ENCODE assay signal across 21 cellular contexts in genomic region chr10:130577039-130577438, GRCh38.
A peak's percentile ranks its signal among the peaks of the same experiment; 100 is the strongest.
DNase-seq lines count a peak whose midpoint lies in the region; ATAC-seq, FAIRE-seq and TF ChIP-seq lines count a peak whose summit lies in the region.
"Had no signal": no experiment of that assay in that cellular context is flagged by ENCODE, and none has a peak within 500 bp of the region (broad histone marks: within the 10 kb centered on the region; RNA-seq: fewer than 3 reads in every experiment).

No MANE protein-coding gene starts in this region.

- peak overlapping the region; percentile 72; the same call in 1 of the 2 replicates for H2BK15ac ChIP-seq in H1 (ENCODE audit: low read length)
- H2BK15ac ChIP-seq in mesendoderm (replicated peaks; ENCODE audit: low read depth) = no peak overlapping the region

- H3K4ac ChIP-seq in H1 (replicated peaks; ENCODE audit: insufficient read length, low read depth, low read length) (no peak overlapping the region), mesendoderm (ENCODE audit: low read depth, low read length) (no peak overlapping the region)

- POLR2A ChIA-PET in H1 (lab: Charles Lee; ENCODE audit: partially characterized antibody) = no interaction called here

- no peak overlapping the region for H2AK5ac ChIP-seq in H1 (ENCODE audit: low read depth, low read length)
- H2AK5ac ChIP-seq in mesendoderm (ENCODE audit: low read length) = no peak overlapping the region

- H2BK120ac ChIP-seq in H1 (replicated peaks; ENCODE audit: low read depth, low read length) = no peak overlapping the region
- H2BK120ac ChIP-seq in mesendoderm (ENCODE audit: low read depth, low read length) = no peak overlapping the region

- DNase-seq in H1 (ENCODE audit: low read depth in 1 of 2, low spot score in 2 of 2) = no peak
- peak; percentile 9 for DNase-seq in lung (ENCODE audit: low spot score)
- peak; percentile 12 to 29 for DNase-seq in vagina (ENCODE audit: extremely low spot score in 2 of 2)
- no peak for DNase-seq in stimulated activated CD4-positive, alpha-beta T cell treated with anti-CD3 and anti-CD28 coated beads, Interleukin-4, amount 100 ng/mL, for 4 hours
- DNase-seq in mesendoderm = no peak
- DNase-seq: AML-193; Caco-2; Calu3; CD4-positive, alpha-beta T cell; CD8-positive, alpha-beta T cell; DMS79 treated with DMSO at 0.1 percent for 48 hours; GF-D8 had no signal

- no peak overlapping the region for H3K18ac ChIP-seq in H1 (ENCODE audit: extremely low read depth, low read length)
- H3K18ac ChIP-seq in mesendoderm (ENCODE audit: low read length) = no peak overlapping the region

- ATAC-seq in lung (ENCODE audit: insufficient read depth, low FRiP score) = no peak
- no peak for ATAC-seq in HG03442 (IDR thresholded peaks at IDR 0.05; ENCODE audit: unreplicated experiment)
- ATAC-seq: A549; CD8-positive, alpha-beta T cell had no signal

- H4K5ac ChIP-seq in H1 (ENCODE audit: insufficient read length, low read depth, low read length) = no peak overlapping the region
- no peak overlapping the region for H4K5ac ChIP-seq in mesendoderm (ENCODE audit: low read length)

- H3K27ac ChIP-seq in BLaER1 (no peak overlapping the region), H1 (ENCODE audit: low read depth, low read length) (no peak overlapping the region), lung (ENCODE audit: low read depth in 1 of 2, low read length in 1 of 2) (no peak overlapping the region), vagina (no peak overlapping the region), mesendoderm (ENCODE audit: low read depth, low read length) (no peak overlapping the region)
- H3K27ac ChIP-seq: 22Rv1, A549, C4-2B had no signal

- no peaks in the 10 kb centered on the region for H3K9me3 ChIP-seq in BLaER1
- no peaks in the 10 kb centered on the region for H3K9me3 ChIP-seq in H1 (ENCODE audit: insufficient read depth in 2 of 2, low read depth in 1 of 2, low read length in 1 of 2)
- peaks cover 0 to 8% of the 10 kb centered on the region in 2 donors for H3K9me3 ChIP-seq in lung (ENCODE audit: control insufficient read depth in 2 of 2, insufficient read depth in 1 of 2, low read length in 1 of 2)
- no peaks in the 10 kb centered on the region for H3K9me3 ChIP-seq in vagina
- H3K9me3 ChIP-seq: A549, Caco-2 had no signal

- TF ChIP-seq CTCF in H1 (IDR thresholded peaks at IDR 0.05; ENCODE audit: control extremely low read depth in 1 of 3, insufficient read depth in 1 of 3, low read depth in 1 of 3, low read length in 3 of 3) (no peak), lung (IDR thresholded peaks at IDR 0.05; ENCODE audit: control extremely low read depth, extremely low read depth) (no peak), vagina (IDR thresholded peaks at IDR 0.05) (no peak)

- H3K23me2 ChIP-seq in H1 (ENCODE audit: low read depth, low read length) = no peaks in the 10 kb centered on the region

- peaks cover 79% of the 10 kb centered on the region for H3K4me1 ChIP-seq in BLaER1
- no peaks in the 10 kb centered on the region for H3K4me1 ChIP-seq in H1 (replicated peaks in 1 of 4; ENCODE audit: control insufficient read depth in 3 of 4, insufficient read depth in 4 of 4, low read length in 3 of 4)
- no peaks in the 10 kb centered on the region for H3K4me1 ChIP-seq in lung (ENCODE audit: control insufficient read depth in 2 of 2, insufficient read depth in 2 of 2, low read length in 2 of 2)
- no peaks in the 10 kb centered on the region for H3K4me1 ChIP-seq in vagina
- no peaks in the 10 kb centered on the region for H3K4me1 ChIP-seq in mesendoderm (ENCODE audit: control insufficient read depth, low read depth, low read length)
- H3K4me1 ChIP-seq: A549, Caco-2 had no signal

- TF ChIP-seq RAD21 in H1 (IDR thresholded peaks at IDR 0.05 in 1 of 2, conservative IDR thresholded peaks at IDR 0.05 in 1 of 2; ENCODE audit: low read depth in 2 of 2, low read length in 2 of 2) = no peak

- H3K79me2 ChIP-seq in H1 (ENCODE audit: control insufficient read depth in 1 of 2, insufficient read depth in 2 of 2, low read length in 2 of 2) = no peaks in the 10 kb centered on the region
- no peaks in the 10 kb centered on the region for H3K79me2 ChIP-seq in mesendoderm (ENCODE audit: control insufficient read depth, insufficient read depth, low read length)

- H3K14ac ChIP-seq in H1 (ENCODE audit: insufficient read length) = no peak overlapping the region

- H2AFZ ChIP-seq in H1 (ENCODE audit: low read length) = no peak overlapping the region

- H4K20me1 ChIP-seq in BLaER1 (no peaks in the 10 kb centered on the region), H1 (replicated peaks in 1 of 2; ENCODE audit: control insufficient read depth in 1 of 2, insufficient read depth in 2 of 2, low read length in 2 of 2) (no peaks in the 10 kb centered on the region)

- TF ChIP-seq POLR2A in H1 (IDR thresholded peaks at IDR 0.05; ENCODE audit: control extremely low read depth in 1 of 2, low read depth in 2 of 2, low read length in 2 of 2) (no peak), vagina (IDR thresholded peaks at IDR 0.05) (no peak)

- intact Hi-C loops in vagina (cut with DNase I) = no loop called here

- H3K27me3 ChIP-seq in BLaER1 (no peaks in the 10 kb centered on the region), H1 (replicated peaks in 1 of 4; ENCODE audit: control insufficient read depth in 3 of 4, extremely low read depth in 1 of 4, insufficient read depth in 3 of 4, low read length in 3 of 4) (no peaks in the 10 kb centered on the region), lung (ENCODE audit: control insufficient read depth, insufficient read depth) (no peaks in the 10 kb centered on the region), vagina (no peaks in the 10 kb centered on the region), mesendoderm (ENCODE audit: insufficient read depth, low read length, poor library complexity) (no peaks in the 10 kb centered on the region)

- peak overlapping the region; percentile 50 for H3K4me2 ChIP-seq in BLaER1
- no peak overlapping the region for H3K4me2 ChIP-seq in H1 (ENCODE audit: insufficient read depth in 1 of 2, low read depth in 2 of 2, low read length in 2 of 2)
- no peak overlapping the region for H3K4me2 ChIP-seq in mesendoderm (ENCODE audit: low read length)
- H3K4me2 ChIP-seq: A549 had no signal

- H4K91ac ChIP-seq in H1 (replicated peaks; ENCODE audit: insufficient read length, low read length) = no peak overlapping the region

- H3K9ac ChIP-seq in BLaER1 (no peak overlapping the region), H1 (replicated peaks in 1 of 4; ENCODE audit: extremely low read depth in 1 of 4, low read depth in 3 of 4, low read length in 3 of 4) (no peak overlapping the region), mesendoderm (ENCODE audit: low read length) (no peak overlapping the region)

- H3K36me3 ChIP-seq in BLaER1 = no peaks in the 10 kb centered on the region
- H3K36me3 ChIP-seq in H1 (ENCODE audit: control insufficient read depth in 2 of 4, insufficient read depth in 4 of 4, low read length in 3 of 4) = no peaks in the 10 kb centered on the region
- H3K36me3 ChIP-seq in lung (ENCODE audit: control insufficient read depth in 2 of 2, insufficient read depth in 2 of 2, low read length in 2 of 2) = no peaks in the 10 kb centered on the region
- no peaks in the 10 kb centered on the region for H3K36me3 ChIP-seq in vagina
- no peaks in the 10 kb centered on the region for H3K36me3 ChIP-seq in mesendoderm (ENCODE audit: control insufficient read depth, insufficient read depth, low read length)

- H3K56ac ChIP-seq in H1 (replicated peaks; ENCODE audit: insufficient read length, low read depth, low read length) = no peak overlapping the region
- H3K56ac ChIP-seq in mesendoderm (ENCODE audit: low read length) = no peak overlapping the region

- no peak for TF ChIP-seq EP300 in H1 (IDR thresholded peaks at IDR 0.05; ENCODE audit: borderline replicate concordance in 1 of 2, low read depth in 2 of 2, low read length in 2 of 2)

- WGBS in H1 (ENCODE audit: extremely low coverage in 1 of 2, insufficient coverage in 1 of 2, insufficient read length in 1 of 2, insufficient replicate concordance in 2 of 2, low coverage in 1 of 2, low lambda C conversion rate in 2 of 2, missing lambda C conversion rate in 1 of 2), 2 experiments = 93% methylated on average over 8 of the region's 8 CpGs; no CpG with 5 or more reads in 1 of the 2 experiments
- WGBS in lung, 2 donors = 87 to 92% methylated on average over 8 of the region's 8 CpGs
- WGBS in mesendoderm (ENCODE audit: extremely low coverage, insufficient coverage, low lambda C conversion rate) = no CpG with 5 or more reads among the region's 8 CpGs

- no peaks in the 10 kb centered on the region for H3K79me1 ChIP-seq in H1 (ENCODE audit: low read depth, low read length)
- H3K79me1 ChIP-seq in mesendoderm (ENCODE audit: low read length) = no peaks in the 10 kb centered on the region

- FAIRE-seq in H1 (lab: Jason Lieb, UNC) = no peak
- FAIRE-seq: A549, D721Med, G401.6, GM12891, GM19239 had no signal

- CTCF ChIA-PET in H1 (lab: Charles Lee; ENCODE audit: partially characterized antibody) = no interaction called here

- H2BK12ac ChIP-seq in H1 (ENCODE audit: low read depth, low read length) = no peak overlapping the region

- H4K8ac ChIP-seq in H1 (ENCODE audit: extremely low read depth, insufficient read depth, low read length) (no peak overlapping the region), mesendoderm (ENCODE audit: low read depth, low read length) (no peak overlapping the region)

- no peak overlapping the region for H2BK5ac ChIP-seq in H1 (ENCODE audit: low read depth, low read length)
- H2BK5ac ChIP-seq in mesendoderm (ENCODE audit: low read length) = no peak overlapping the region

- H3K23ac ChIP-seq in H1 (ENCODE audit: insufficient read length) (no peak overlapping the region), mesendoderm (ENCODE audit: low read length) (no peak overlapping the region)

- no peak overlapping the region for H2BK20ac ChIP-seq in H1 (ENCODE audit: low read length)

- H3K4me3 ChIP-seq in BLaER1 (no peak overlapping the region), H1 (ENCODE audit: extremely low read depth in 1 of 4, insufficient read depth in 2 of 4, low read depth in 3 of 4, low read length in 4 of 4) (no peak overlapping the region), lung (no peak overlapping the region), vagina (no peak overlapping the region), mesendoderm (ENCODE audit: low read length) (no peak overlapping the region)
- H3K4me3 ChIP-seq: A549 had no signal

TF ChIP-seq in H1, 55 proteins besides CTCF, POLR2A, EP300 and RAD21 (continues in another document):
- TF ChIP-seq SRF (IDR thresholded peaks at IDR 0.05; ENCODE audit: low read depth, low read length) = no peak
- TF ChIP-seq EZH2 (IDR thresholded peaks at IDR 0.05; ENCODE audit: low read depth, low read length, severe bottlenecking) = no peak
- no peak for TF ChIP-seq GTF2F1 (IDR thresholded peaks at IDR 0.05; ENCODE audit: borderline replicate concordance, low read depth, low read length)
- TF ChIP-seq USF2 (IDR thresholded peaks at IDR 0.05; ENCODE audit: low read length) = no peak

Comparison
In these comparisons a context has a peak if more than half of its experiments do, and no peak if none do; other contexts are left out.
1. DNase-seq: peak in lung (single experiment) and vagina (2 of 2); none in H1 (0 of 2), stimulated activated CD4-positive, alpha-beta T cell treated with anti-CD3 and anti-CD28 coated beads, Interleukin-4, amount 100 ng/mL, for 4 hours (0 of 2) and mesendoderm (single experiment).